Comparison of ENCODE assay signal across 1 cellular context in genomic region chr7:101803203-101804086, GRCh38.
TF ChIP-seq lines count a peak whose summit lies in the region.

No MANE protein-coding gene starts in this region.

TF ChIP-seq in HepG2, 621 proteins besides CTCF, POLR2A, EP300 and RAD21 (continued from another document and continues in another):
- TF ChIP-seq FUBP1 (CRISPR knock-in tag; IDR thresholded peaks at IDR 0.05; ENCODE audit: borderline replicate concordance) (no peak), FOXA1 (IDR thresholded peaks at IDR 0.05) (no peak; the same call in 1 of the 2 replicates), FOXA1 (CRISPR knock-in tag; IDR thresholded peaks at IDR 0.05) (peak; percentile 39; the same call in 1 of the 2 replicates), TFE3 (CRISPR knock-in tag; IDR thresholded peaks at IDR 0.05) (peak; percentile 42; the same call in 1 of the 2 replicates), SPEN (CRISPR knock-in tag; IDR thresholded peaks at IDR 0.05; ENCODE audit: low read depth) (no peak), NFKB2 (CRISPR knock-in tag; IDR thresholded peaks at IDR 0.05; ENCODE audit: borderline replicate concordance) (no peak), ISX (CRISPR knock-in tag; conservative IDR thresholded peaks at IDR 0.05) (no peak), ZMYM4 (CRISPR knock-in tag; IDR thresholded peaks at IDR 0.05) (no peak), SNAI1 (CRISPR knock-in tag; IDR thresholded peaks at IDR 0.05; ENCODE audit: borderline replicate concordance) (no peak), TERF1 (CRISPR knock-in tag; IDR thresholded peaks at IDR 0.05) (no peak), PBX3 (CRISPR knock-in tag; IDR thresholded peaks at IDR 0.05; ENCODE audit: borderline replicate concordance) (no peak), POLR2G (IDR thresholded peaks at IDR 0.05; ENCODE audit: low read depth, low read length) (no peak), TP53 (CRISPR knock-in tag; conservative IDR thresholded peaks at IDR 0.05) (no peak), POGK (CRISPR knock-in tag; conservative IDR thresholded peaks at IDR 0.05) (no peak), ZNF770 (CRISPR knock-in tag; IDR thresholded peaks at IDR 0.05) (peak; percentile 82), JUNB (CRISPR knock-in tag; IDR thresholded peaks at IDR 0.05; ENCODE audit: borderline replicate concordance) (no peak), SOX5 (CRISPR knock-in tag; IDR thresholded peaks at IDR 0.05; ENCODE audit: borderline replicate concordance) (0 out of 2 replicates have a peak, but pooled peaks have one; percentile 45), ZMAT3 (CRISPR knock-in tag; conservative IDR thresholded peaks at IDR 0.05) (no peak), STAT5B (CRISPR knock-in tag; IDR thresholded peaks at IDR 0.05) (no peak), HNRNPL (IDR thresholded peaks at IDR 0.05; ENCODE audit: low read depth, low read length) (no peak), SNAPC5 (CRISPR knock-in tag; IDR thresholded peaks at IDR 0.05; ENCODE audit: borderline replicate concordance) (no peak), NFIB (CRISPR knock-in tag; IDR thresholded peaks at IDR 0.05; ENCODE audit: borderline replicate concordance) (no peak), TAF15 (IDR thresholded peaks at IDR 0.05; ENCODE audit: low read depth, low read length, poor library complexity, severe bottlenecking) (no peak), ATF4 (CRISPR knock-in tag; IDR thresholded peaks at IDR 0.05) (peak in 1 of 2 experiments; percentile 93; a peak in 2 of 4 replicates), MEIS1 (CRISPR knock-in tag; IDR thresholded peaks at IDR 0.05; ENCODE audit: borderline replicate concordance) (no peak), BCLAF1 (IDR thresholded peaks at IDR 0.05) (no peak), ZC3H13 (CRISPR knock-in tag; IDR thresholded peaks at IDR 0.05) (no peak), SCMH1 (CRISPR knock-in tag; IDR thresholded peaks at IDR 0.05; ENCODE audit: borderline replicate concordance) (no peak), DR1 (CRISPR knock-in tag; IDR thresholded peaks at IDR 0.05) (no peak), RBAK (CRISPR knock-in tag; IDR thresholded peaks at IDR 0.05) (no peak), KMT2B (CRISPR knock-in tag; IDR thresholded peaks at IDR 0.05) (no peak), THYN1 (CRISPR knock-in tag; IDR thresholded peaks at IDR 0.05; ENCODE audit: borderline replicate concordance, low read depth) (no peak), ZSCAN21 (CRISPR knock-in tag; IDR thresholded peaks at IDR 0.05; ENCODE audit: borderline replicate concordance) (no peak), PREB (CRISPR knock-in tag; IDR thresholded peaks at IDR 0.05) (no peak), REPIN1 (CRISPR knock-in tag; IDR thresholded peaks at IDR 0.05; ENCODE audit: borderline replicate concordance, low read depth) (no peak), HMGA1 (CRISPR knock-in tag; conservative IDR thresholded peaks at IDR 0.05) (no peak), ZNF558 (CRISPR knock-in tag; IDR thresholded peaks at IDR 0.05; ENCODE audit: borderline replicate concordance) (no peak), ZBTB8A (CRISPR knock-in tag; IDR thresholded peaks at IDR 0.05; ENCODE audit: borderline replicate concordance, low read depth) (no peak), ZNF34 (CRISPR knock-in tag; IDR thresholded peaks at IDR 0.05; ENCODE audit: borderline replicate concordance) (no peak), SKIL (CRISPR knock-in tag; IDR thresholded peaks at IDR 0.05; ENCODE audit: borderline replicate concordance) (no peak), GATAD2A (CRISPR knock-in tag; IDR thresholded peaks at IDR 0.05) (peak; percentile 58; the same call in 1 of the 2 replicates), CREM (IDR thresholded peaks at IDR 0.05) (no peak), CREM (CRISPR knock-in tag; IDR thresholded peaks at IDR 0.05) (no peak), ZNF275 (CRISPR knock-in tag; IDR thresholded peaks at IDR 0.05; ENCODE audit: borderline replicate concordance) (no peak), FOXA3 (CRISPR knock-in tag; IDR thresholded peaks at IDR 0.05) (peak; percentile 63), BCL6 (CRISPR knock-in tag; IDR thresholded peaks at IDR 0.05) (peak; percentile 40; the same call in 1 of the 2 replicates), NR3C1 (CRISPR knock-in tag; IDR thresholded peaks at IDR 0.05) (no peak), KDM5B (CRISPR knock-in tag; IDR thresholded peaks at IDR 0.05; ENCODE audit: borderline replicate concordance) (no peak)
